Comparison of ENCODE assay signal across 16 cellular contexts in genomic region chr15:89395996-89396395, GRCh38.
DNase-seq lines count a peak whose midpoint lies in the region; ATAC-seq and TF ChIP-seq lines count a peak whose summit lies in the region.
"Had no signal": no experiment of that assay in that cellular context is flagged by ENCODE, and none has a peak within 500 bp of the region (broad histone marks: within the 10 kb centered on the region; RNA-seq: fewer than 3 reads in every experiment).

No MANE protein-coding gene starts in this region.

- ATAC-seq in naive thymus-derived CD4-positive, alpha-beta T cell, result peak; percentile 57
- no peak for ATAC-seq in GM21390 (IDR thresholded peaks at IDR 0.05; ENCODE audit: unreplicated experiment)

- DNase-seq in H4 (ENCODE audit: low spot score), result peak; percentile 75
- peak; percentile 76 for DNase-seq in NOMO-1 treated with dmso at 0.1 percent for 144 hours (lab: John Stamatoyannopoulos, UW; ENCODE audit: unreplicated experiment)
- DNase-seq in astrocyte of the hippocampus (ENCODE audit: low read depth, low spot score), result peak; percentile 29
- no peak for DNase-seq in naive thymus-derived CD4-positive, alpha-beta T cell
- no peak for DNase-seq in activated T-helper 2 cell treated with anti-CD3 and anti-CD28 coated beads, Interferon-gamma antibody, Interleukin-2, Interleukin-4, amounts not matched to agents 10 μg/mL and 5 μg/mL and 100 μg/mL, durations not matched to agents 14 hours and 24 hours and 36 hours (ENCODE audit: low spot score)
- DNase-seq in iPS-NIHi7 (ENCODE audit: extremely low spot score), result no peak
- DNase-seq in brain microvascular endothelial cell, result no peak
- DNase-seq: activated naive CD4-positive, alpha-beta T cell treated with anti-CD3 and anti-CD28 coated beads, Interleukin-2, amount 50 U/mL, for 16 hours; BE2C; DMS53; NCI-H187 treated with DMSO at 0.1 percent for 48 hours; NCI-H524 treated with DMSO at 0.1 percent for 48 hours; SHP77 treated with DMSO at 0.1 percent for 48 hours had no signal

- H3K4me1 ChIP-seq in naive thymus-derived CD4-positive, alpha-beta T cell (ENCODE audit: control insufficient read depth in 2 of 2, insufficient read depth in 2 of 2, low read length in 2 of 2), result peaks cover 3 to 6% of the 10 kb centered on the region in 2 donors

- H3K27me3 ChIP-seq in naive thymus-derived CD4-positive, alpha-beta T cell (ENCODE audit: control insufficient read depth in 2 of 2, insufficient read depth in 2 of 2, low read length in 2 of 2), result peaks cover under 1 to 13% of the 10 kb centered on the region in 2 donors
- H3K27me3 ChIP-seq in brain microvascular endothelial cell (replicated peaks), result peaks cover 77% of the 10 kb centered on the region
- H3K27me3 ChIP-seq: BE2C had no signal

- POLR2A ChIA-PET in naive thymus-derived CD4-positive, alpha-beta T cell (lab: Charles Lee), result no interaction called here

- intact Hi-C loops in naive thymus-derived CD4-positive, alpha-beta T cell (cut with micrococcal nuclease), result no loop called here
- intact Hi-C loops in activated T-helper 2 cell treated with anti-CD3 and anti-CD28 coated beads, Interferon-gamma antibody, Interleukin-2, Interleukin-4, amounts not matched to agents 10 μg/mL and 5 μg/mL and 100 μg/mL, durations not matched to agents 14 hours and 24 hours and 36 hours (cut with micrococcal nuclease), result no loop called here

- H3K4me1 Mint-ChIP-seq in naive thymus-derived CD4-positive, alpha-beta T cell, result peaks cover 0 to 12% (median 7%) of the 10 kb centered on the region in 7 donors
- H3K4me1 Mint-ChIP-seq in activated T-helper 2 cell treated with anti-CD3 and anti-CD28 coated beads, Interferon-gamma antibody, Interleukin-2, Interleukin-4, amounts not matched to agents 10 μg/mL and 5 μg/mL and 100 μg/mL, durations not matched to agents 14 hours and 24 hours and 36 hours (ENCODE audit: low read depth), result no peaks in the 10 kb centered on the region
- H3K4me1 Mint-ChIP-seq: central memory CD8-positive, alpha-beta T cell had no signal

- H3K9me3 Mint-ChIP-seq in naive thymus-derived CD4-positive, alpha-beta T cell, result no peaks in the 10 kb centered on the region
- no peaks in the 10 kb centered on the region for H3K9me3 Mint-ChIP-seq in activated T-helper 2 cell treated with anti-CD3 and anti-CD28 coated beads, Interferon-gamma antibody, Interleukin-2, Interleukin-4, amounts not matched to agents 10 μg/mL and 5 μg/mL and 100 μg/mL, durations not matched to agents 14 hours and 24 hours and 36 hours
- H3K9me3 Mint-ChIP-seq: central memory CD8-positive, alpha-beta T cell had no signal

- in situ Hi-C loops in brain microvascular endothelial cell (cut with HindIII; ENCODE audit: low pct_ligation_motif_present, low sequenced_read_pairs), result no loop called here

- no peaks in the 10 kb centered on the region for H3K9me3 ChIP-seq in naive thymus-derived CD4-positive, alpha-beta T cell (ENCODE audit: control insufficient read depth in 2 of 3, low read length in 3 of 3)
- H3K9me3 ChIP-seq: BE2C had no signal

- H3K27ac Mint-ChIP-seq in naive thymus-derived CD4-positive, alpha-beta T cell, result no peak overlapping the region
- H3K27ac Mint-ChIP-seq in activated T-helper 2 cell treated with anti-CD3 and anti-CD28 coated beads, Interferon-gamma antibody, Interleukin-2, Interleukin-4, amounts not matched to agents 10 μg/mL and 5 μg/mL and 100 μg/mL, durations not matched to agents 14 hours and 24 hours and 36 hours, result no peak overlapping the region

- no peak for TF ChIP-seq CTCF in brain microvascular endothelial cell (IDR thresholded peaks at IDR 0.05; ENCODE audit: low read depth, low read length, missing control alignments)

- H3K27ac ChIP-seq in naive thymus-derived CD4-positive, alpha-beta T cell (ENCODE audit: low read depth, low read length), result no peak overlapping the region
- H3K27ac ChIP-seq in brain microvascular endothelial cell, result no peak overlapping the region
- H3K27ac ChIP-seq: KMS-11 had no signal

- peaks cover 29 to 69% (median 36%) of the 10 kb centered on the region in 5 donors for H3K27me3 Mint-ChIP-seq in naive thymus-derived CD4-positive, alpha-beta T cell
- peaks cover 46% of the 10 kb centered on the region for H3K27me3 Mint-ChIP-seq in activated T-helper 2 cell treated with anti-CD3 and anti-CD28 coated beads, Interferon-gamma antibody, Interleukin-2, Interleukin-4, amounts not matched to agents 10 μg/mL and 5 μg/mL and 100 μg/mL, durations not matched to agents 14 hours and 24 hours and 36 hours (ENCODE audit: low read depth)

- H3K36me3 ChIP-seq in naive thymus-derived CD4-positive, alpha-beta T cell (ENCODE audit: control insufficient read depth in 2 of 3, insufficient read depth in 3 of 3, low read length in 3 of 3), result no peaks in the 10 kb centered on the region
- no peaks in the 10 kb centered on the region for H3K36me3 ChIP-seq in brain microvascular endothelial cell (replicated peaks)

- no peak overlapping the region for H3K4me3 ChIP-seq in naive thymus-derived CD4-positive, alpha-beta T cell (ENCODE audit: low read length)
- H3K4me3 ChIP-seq in brain microvascular endothelial cell (ENCODE audit: low read depth, low read length), result no peak overlapping the region

- CTCF ChIA-PET in naive thymus-derived CD4-positive, alpha-beta T cell (lab: Charles Lee), result no interaction called here

- no peak overlapping the region for H3K4me3 Mint-ChIP-seq in naive thymus-derived CD4-positive, alpha-beta T cell
- H3K4me3 Mint-ChIP-seq in activated T-helper 2 cell treated with anti-CD3 and anti-CD28 coated beads, Interferon-gamma antibody, Interleukin-2, Interleukin-4, amounts not matched to agents 10 μg/mL and 5 μg/mL and 100 μg/mL, durations not matched to agents 14 hours and 24 hours and 36 hours (ENCODE audit: low read depth), result no peak overlapping the region
- H3K4me3 Mint-ChIP-seq: central memory CD8-positive, alpha-beta T cell had no signal

- no peaks in the 10 kb centered on the region for H3K36me3 Mint-ChIP-seq in naive thymus-derived CD4-positive, alpha-beta T cell
- H3K36me3 Mint-ChIP-seq in activated T-helper 2 cell treated with anti-CD3 and anti-CD28 coated beads, Interferon-gamma antibody, Interleukin-2, Interleukin-4, amounts not matched to agents 10 μg/mL and 5 μg/mL and 100 μg/mL, durations not matched to agents 14 hours and 24 hours and 36 hours (ENCODE audit: low read depth), result no peaks in the 10 kb centered on the region

Comparison
In these comparisons a context has a peak if more than half of its experiments do, and no peak if none do; other contexts are left out.
1. DNase-seq: peak in H4 (single experiment), NOMO-1 treated with dmso at 0.1 percent for 144 hours (single experiment) and astrocyte of the hippocampus (single experiment); none in naive thymus-derived CD4-positive, alpha-beta T cell (0 of 9), activated T-helper 2 cell treated with anti-CD3 and anti-CD28 coated beads, Interferon-gamma antibody, Interleukin-2, Interleukin-4, amounts not matched to agents 10 μg/mL and 5 μg/mL and 100 μg/mL, durations not matched to agents 14 hours and 24 hours and 36 hours (single experiment), iPS-NIHi7 (single experiment) and brain microvascular endothelial cell (single experiment).